In the genomic region with DNA sequence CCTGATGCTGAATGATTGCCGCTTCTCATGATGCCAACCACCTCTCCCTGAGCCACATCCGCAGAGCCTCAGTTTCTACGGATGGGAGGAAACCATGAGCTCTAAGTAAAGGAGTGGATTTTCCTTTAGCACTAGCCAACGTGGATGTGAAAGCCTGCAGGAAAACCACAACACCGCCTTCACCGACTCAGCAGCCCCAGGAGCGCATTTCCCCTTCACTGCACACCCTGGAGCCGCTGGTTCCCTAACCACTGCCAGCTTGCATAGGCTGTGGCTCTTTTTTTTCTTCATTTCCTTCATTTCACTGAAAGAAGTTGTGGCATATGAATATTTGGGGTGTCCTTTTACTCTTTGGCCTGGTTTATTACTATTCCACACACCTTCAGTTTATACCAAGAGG, we compare ENCODE assay signal across 22 cellular contexts. TPM values are rescaled to one million over a fixed set of nuclear protein-coding genes. Genes with fewer than 3 reads are reported as not detected.
DNase-seq lines count a peak whose midpoint lies in the region; ATAC-seq lines count a peak whose summit lies in the region.
"Had no signal": no experiment of that assay in that cellular context is flagged by ENCODE, and none has a peak within 500 bp of the region (broad histone marks: within the 10 kb centered on the region; RNA-seq: fewer than 3 reads in every experiment).

No MANE protein-coding gene starts in this region.

- H3K4me3 ChIP-seq in BLaER1 = no peak overlapping the region
- H3K4me3 ChIP-seq: dorsolateral prefrontal cortex, GM12878, uterus had no signal

- no peaks in the 10 kb centered on the region for H3K27me3 ChIP-seq in BLaER1
- H3K27me3 ChIP-seq: uterus had no signal

- peak overlapping the region; percentile 72 for H3K4me2 ChIP-seq in BLaER1

- H3K27ac ChIP-seq in BLaER1 = no peak overlapping the region
- H3K27ac ChIP-seq: dorsolateral prefrontal cortex, uterus had no signal

- intact Hi-C loops in posterior cingulate gyrus (cut with DNase I) = no loop called here

- H3K9ac ChIP-seq in BLaER1 = no peak overlapping the region

- peaks cover 10% of the 10 kb centered on the region for H3K9me3 ChIP-seq in BLaER1
- H3K9me3 ChIP-seq: uterus had no signal

- peaks cover 52% of the 10 kb centered on the region for H3K4me1 ChIP-seq in BLaER1
- H3K4me1 ChIP-seq: uterus had no signal

- H4K20me1 ChIP-seq in BLaER1 = no peaks in the 10 kb centered on the region

- no peak for ATAC-seq in GM21367 (IDR thresholded peaks at IDR 0.05; ENCODE audit: unreplicated experiment)
- ATAC-seq: GM12878, T-helper 17 cell had no signal

- H3K36me3 ChIP-seq in BLaER1 = no peaks in the 10 kb centered on the region
- H3K36me3 ChIP-seq: uterus had no signal

- DNase-seq in HK-2 (ENCODE audit: unreplicated experiment) (peak; percentile 6), RPMI7951 (ENCODE audit: low read depth) (peak; percentile 82), kidney tubule cell (ENCODE audit: low spot score) (peak; percentile 33), DMS 273 treated with DMSO at 0.1 percent for 48 hours (lab: John Stamatoyannopoulos, UW) (no peak), NCI-H1417 (lab: John Stamatoyannopoulos, UW) (no peak), posterior cingulate gyrus (no peak)
- DNase-seq: Calu3; dorsolateral prefrontal cortex; HFFc6; NCI-H187 treated with DMSO at 0.1 percent for 48 hours; SHP77; stimulated activated CD4-positive, alpha-beta T cell treated with anti-CD3 and anti-CD28 coated beads, Interleukin-4, amount 100 ng/mL, for 24 hours; T-helper 17 cell; uterus had no signal

RNA-seq across cellular contexts. Expression of a gene that starts 50.5 kb away (rescaled TPM):
- total RNA-seq in RPMI7951 (2014; rRNA removed; shearing (Covaris generic)) = not detected in 2 replicates
- total RNA-seq: Calu3, epithelial cell of proximal tubule, GM12878, HFFc6, lower leg skin, myocyte, osteoblast, skeletal muscle tissue, T-helper 17 cell, uterus had no signal

Comparison
In these comparisons a context has a peak if more than half of its experiments do, and no peak if none do; other contexts are left out.
1. DNase-seq: peak in HK-2 (single experiment), RPMI7951 (single experiment) and kidney tubule cell (single experiment); none in DMS 273 treated with DMSO at 0.1 percent for 48 hours (single experiment), NCI-H1417 (0 of 3) and posterior cingulate gyrus (0 of 10).